In genomic region chr9:77648458-77649108, GRCh38 we compare ENCODE assay signal across 9 cellular contexts. TPM values are rescaled to one million over a fixed set of nuclear protein-coding genes. Genes with fewer than 3 reads are reported as not detected.
DNase-seq lines count a peak whose midpoint lies in the region; ATAC-seq and TF ChIP-seq lines count a peak whose summit lies in the region.
"Had no signal": no experiment of that assay in that cellular context is flagged by ENCODE, and none has a peak within 500 bp of the region (broad histone marks: within the 10 kb centered on the region; RNA-seq: fewer than 3 reads in every experiment).

No MANE protein-coding gene starts in this region.

- H3K9me3 Mint-ChIP-seq in T-cell, result no peaks in the 10 kb centered on the region
- H3K9me3 Mint-ChIP-seq in naive thymus-derived CD8-positive, alpha-beta T cell, result no peaks in the 10 kb centered on the region

- peak; percentile 31 for DNase-seq in DMS79 treated with DMSO at 0.1 percent for 48 hours (lab: John Stamatoyannopoulos, UW)
- no peak for DNase-seq in DMS79 (lab: John Stamatoyannopoulos, UW)
- DNase-seq in T-cell, result no peak
- DNase-seq in fibroblast of villous mesenchyme (ENCODE audit: low read depth), result no peak
- DNase-seq in naive thymus-derived CD8-positive, alpha-beta T cell, result no peak
- DNase-seq in NCI-H446 treated with DMSO at 0.1 percent for 48 hours (lab: John Stamatoyannopoulos, UW), result no peak
- DNase-seq in T1000 (lab: John Stamatoyannopoulos, UW), result no peak

- no peak for TF ChIP-seq CTCF in fibroblast of villous mesenchyme (IDR thresholded peaks at IDR 0.05; ENCODE audit: insufficient read depth, low read depth, low read length)

- H3K4me3 Mint-ChIP-seq in T-cell, result peak overlapping the region; percentile 34 to 76 (median 37)
- H3K4me3 Mint-ChIP-seq in naive thymus-derived CD8-positive, alpha-beta T cell, result peak overlapping the region in 8 of 10 donors; percentile 48 to 84 (median 69)

- H3K4me3 ChIP-seq in fibroblast of villous mesenchyme (ENCODE audit: low read depth, low read length), result peak overlapping the region; percentile 46
- H3K4me3 ChIP-seq: A549 had no signal

- POLR2A ChIA-PET in T-cell (lab: Charles Lee), result no interaction called here
- POLR2A ChIA-PET in naive thymus-derived CD8-positive, alpha-beta T cell (lab: Charles Lee), result interaction anchor here (0.5 kb wide), 1 partner anchor 29 kb away, joined by 3 read pairs; no protein-coding TSS in a partner anchor

- peaks cover 37 to 46% of the 10 kb centered on the region in 2 donors for H3K27me3 Mint-ChIP-seq in T-cell
- H3K27me3 Mint-ChIP-seq in naive thymus-derived CD8-positive, alpha-beta T cell, result peaks cover 19 to 49% (median 33%) of the 10 kb centered on the region in 5 donors

- CTCF ChIA-PET in T-cell (lab: Charles Lee), result no interaction called here

- peaks cover 17 to 25% (median 18%) of the 10 kb centered on the region in 3 donors for H3K4me1 Mint-ChIP-seq in T-cell
- H3K4me1 Mint-ChIP-seq in naive thymus-derived CD8-positive, alpha-beta T cell, result peaks cover 8 to 21% (median 14%) of the 10 kb centered on the region in 4 donors

- H3K27ac Mint-ChIP-seq in T-cell, result no peak overlapping the region
- no peak overlapping the region for H3K27ac Mint-ChIP-seq in naive thymus-derived CD8-positive, alpha-beta T cell

- ATAC-seq in T-cell (replicated peaks in 1 of 4) (no peak), GM21576 (IDR thresholded peaks at IDR 0.05; ENCODE audit: unreplicated experiment) (no peak)
- ATAC-seq in naive thymus-derived CD8-positive, alpha-beta T cell, result no peak

- no peaks in the 10 kb centered on the region for H3K36me3 Mint-ChIP-seq in T-cell
- no peaks in the 10 kb centered on the region for H3K36me3 Mint-ChIP-seq in naive thymus-derived CD8-positive, alpha-beta T cell

RNA-seq across cellular contexts. Expression of gene GNA14, which starts 0.5 kb away (rescaled TPM):
- not detected for total RNA-seq in T-cell
- total RNA-seq in fibroblast of villous mesenchyme, result 1.3 and 6.5 TPM in 2 replicates
- total RNA-seq in naive thymus-derived CD8-positive, alpha-beta T cell, result not detected
- under 1 TPM in 1 of 3 donors, not detected in 2; 0.17 TPM for polyA plus RNA-seq in naive thymus-derived CD8-positive, alpha-beta T cell
